In the genomic region with DNA sequence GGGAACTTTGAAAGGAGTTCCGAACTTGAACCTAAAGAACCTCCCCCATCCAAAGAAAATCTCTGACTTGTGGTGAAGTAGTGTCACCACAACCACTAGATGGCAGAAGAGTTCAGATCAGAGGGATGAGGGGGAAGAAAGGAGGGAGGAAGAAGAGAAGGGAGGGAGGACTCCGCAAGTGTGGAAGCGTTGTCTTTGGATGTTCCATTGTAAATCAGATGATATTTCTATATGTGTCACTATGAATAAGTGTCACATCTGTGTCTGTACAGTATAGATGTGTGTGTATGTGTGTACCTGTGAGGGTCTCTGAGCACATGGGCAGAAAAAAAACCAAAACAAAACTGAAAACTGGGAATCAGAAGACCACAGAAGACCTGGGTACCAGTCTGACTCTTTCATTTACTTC, we compare ENCODE assay signal across 8 cellular contexts. TPM values are rescaled to one million over a fixed set of nuclear protein-coding genes. Genes with fewer than 3 reads are reported as not detected.
DNase-seq lines count a peak whose midpoint lies in the region; ATAC-seq and TF ChIP-seq lines count a peak whose summit lies in the region.

No MANE protein-coding gene starts in this region.

- TF ChIP-seq CTCF in foreskin keratinocyte (conservative IDR thresholded peaks at IDR 0.05) (peak; percentile 93), omental fat pad (IDR thresholded peaks at IDR 0.05) (peak in 1 of 3 donors; percentile 18)

- peak; percentile 81 for DNase-seq in DMS53 (lab: John Stamatoyannopoulos, UW)
- DNase-seq in NCI-H526 treated with DMSO at 0.1 percent for 48 hours (lab: John Stamatoyannopoulos, UW) = peak; percentile 55
- DNase-seq in activated CD4-positive, alpha-beta T cell treated with anti-CD3 and anti-CD28 coated beads, Interleukin-2, amount 50 U/mL, for 48 hours = peak; percentile 10 to 23
- peak; percentile 34 to 60 for DNase-seq in foreskin keratinocyte
- no peak for DNase-seq in omental fat pad (ENCODE audit: low spot score)
- DNase-seq in occipital lobe (lab: John Stamatoyannopoulos, UW) = no peak

- ATAC-seq in HG02798 (IDR thresholded peaks at IDR 0.05; ENCODE audit: poor library complexity, unreplicated experiment) (peak; percentile 50), foreskin keratinocyte (peak; percentile 58), omental fat pad (ENCODE audit: low FRiP score) (peak; percentile 58), HG02870 (IDR thresholded peaks at IDR 0.05; ENCODE audit: unreplicated experiment) (no peak)

- no peaks in the 10 kb centered on the region for H3K27me3 ChIP-seq in foreskin keratinocyte

- H3K27ac ChIP-seq in foreskin keratinocyte = no peak overlapping the region

- H3K4me1 ChIP-seq in foreskin keratinocyte = peaks cover 7% of the 10 kb centered on the region

RNA-seq across cellular contexts. Expression of gene SLC24A1, which starts 16.9 kb away (rescaled TPM):
- total RNA-seq in foreskin keratinocyte (6.5 and 7.5 TPM in 2 replicates), omental fat pad (10 to 100 TPM in 1 of 4 donors, 1 to 10 TPM in 3; 5.8 to 11.5 (median 7.6) TPM), occipital lobe (1.4 TPM)
- polyA plus RNA-seq in foreskin keratinocyte = 2.5 and 2.6 TPM in 2 replicates

RNA-seq across cellular contexts. Expression of gene INTS14, which starts 27.8 kb away (rescaled TPM):
- 35.8 and 40.5 TPM in 2 replicates for total RNA-seq in foreskin keratinocyte
- 21.9 and 27.2 TPM in 2 replicates for polyA plus RNA-seq in foreskin keratinocyte
- total RNA-seq in omental fat pad = 10 to 100 TPM; 26.6 to 50.8 (median 32.9) TPM
- 26.7 TPM for total RNA-seq in occipital lobe

Comparison
In these comparisons a context has a peak if more than half of its experiments do, and no peak if none do; other contexts are left out.
1. DNase-seq: peak in DMS53 (single experiment), NCI-H526 treated with DMSO at 0.1 percent for 48 hours (single experiment), activated CD4-positive, alpha-beta T cell treated with anti-CD3 and anti-CD28 coated beads, Interleukin-2, amount 50 U/mL, for 48 hours (2 of 2) and foreskin keratinocyte (2 of 2); none in omental fat pad (single experiment) and occipital lobe (single experiment).